ENCODE assay signal across 29 cellular contexts in the genomic region with DNA sequence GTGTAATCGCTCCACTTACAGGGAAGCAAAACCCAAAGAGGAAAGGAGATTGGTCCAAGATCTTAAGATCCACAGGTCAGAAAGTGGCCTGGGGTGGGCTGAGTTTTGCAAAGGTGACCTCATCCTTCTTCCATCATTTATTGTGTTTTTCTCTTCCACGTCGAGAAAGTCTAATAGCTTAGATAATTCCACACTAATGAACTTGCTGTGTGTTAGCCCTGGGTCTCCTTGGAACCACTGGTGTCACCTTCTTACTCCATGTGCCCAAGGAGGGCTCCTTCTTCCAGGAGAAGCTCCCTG. TPM values are rescaled to one million over a fixed set of nuclear protein-coding genes. Genes with fewer than 3 reads are reported as not detected.
"Had no signal": no experiment of that assay in that cellular context is flagged by ENCODE, and none has a peak within 500 bp of the region (broad histone marks: within the 10 kb centered on the region; RNA-seq: fewer than 3 reads in every experiment).

No MANE protein-coding gene starts in this region.

- H3K27ac ChIP-seq: adrenal gland, brain microvascular endothelial cell, SJCRH30, SK-N-MC had no signal

- ATAC-seq: activated CD4-positive, alpha-beta T cell treated with anti-CD3 and anti-CD28 coated beads for 36 hours; activated CD8-positive, alpha-beta T cell treated with anti-CD3 and anti-CD28 coated beads, Interleukin-2, amount 10 ng/mL, durations not matched to agents 7 days and 5 days; activated naive CD4-positive, alpha-beta T cell treated with anti-CD3 and anti-CD28 coated beads, Interleukin-2, amount 50 U/mL, for 72 hours had no signal

- H3K36me3 ChIP-seq: adrenal gland, brain microvascular endothelial cell, MG63, SJCRH30 had no signal

- H3K4me3 ChIP-seq: adrenal gland, MG63, SJCRH30, SK-N-MC had no signal

- H3K27me3 ChIP-seq: SJCRH30 had no signal

- DNase-seq: activated CD4-positive, alpha-beta T cell treated with anti-CD3 and anti-CD28 coated beads for 36 hours; activated CD4-positive, alpha-beta T cell treated with anti-CD3 and anti-CD28 coated beads, Interleukin-2, amount 50 U/mL, for 48 hours; activated CD8-positive, alpha-beta T cell treated with anti-CD3 and anti-CD28 coated beads, Interleukin-2, amount 10 ng/mL, durations not matched to agents 7 days and 5 days; activated gamma-delta T cell; activated naive CD4-positive, alpha-beta T cell treated with anti-CD3 and anti-CD28 coated beads for 36 hours; activated T-cell treated with anti-CD3 and anti-CD28 coated beads, Interleukin-2, amount 50 U/mL, for 24 hours; adrenal gland; anterior cingulate cortex; brain microvascular endothelial cell; Kasumi-1; KG1; MG63; NCI-H1048; NCI-H1105 treated with DMSO at 0.1 percent for 48 hours; NCI-H1436; NCI-H1694; NCI-H1930; NCI-H2081 treated with DMSO at 0.1 percent for 48 hours; NCI-H226; NCI-H446 treated with DMSO at 0.1 percent for 48 hours; T1000 had no signal

- H3K4me1 ChIP-seq: adrenal gland, SJCRH30 had no signal

- H3K9me3 ChIP-seq: adrenal gland, MG63, SJCRH30 had no signal

RNA-seq across cellular contexts. Expression of gene SLC13A3, which starts 1.7 kb away (rescaled TPM):
- total RNA-seq: activated CD8-positive, alpha-beta T cell treated with anti-CD3 and anti-CD28 coated beads, Interleukin-2, amount 10 ng/mL, durations not matched to agents 7 days and 5 days; activated naive CD4-positive, alpha-beta T cell treated with anti-CD3 and anti-CD28 coated beads for 36 hours; activated naive CD4-positive, alpha-beta T cell treated with anti-CD3 and anti-CD28 coated beads, Interleukin-2, amount 50 U/mL, for 72 hours; activated T-helper 2 cell treated with anti-CD3 and anti-CD28 coated beads, Interferon-gamma antibody, Interleukin-2, Interleukin-4, amounts not matched to agents 10 μg/mL and 5 μg/mL and 100 μg/mL, durations not matched to agents 14 hours and 24 hours and 36 hours; SJCRH30; T-helper 2 cell treated with Interferon-gamma antibody and Interleukin-4, amounts not matched to agents 100 ng/mL and 5 ng/mL, for 36 hours had no signal
- polyA plus RNA-seq: IgD-negative memory B cell had no signal

RNA-seq across cellular contexts. Expression of gene SLC2A10, which starts 59.8 kb away (rescaled TPM):
- total RNA-seq: activated CD4-positive, alpha-beta T cell treated with anti-CD3 and anti-CD28 coated beads for 36 hours; activated CD4-positive, alpha-beta T cell treated with anti-CD3 and anti-CD28 coated beads, Interleukin-2, amount 10 ng/mL, durations not matched to agents 7 days and 5 days; activated CD8-positive, alpha-beta T cell treated with anti-CD3 and anti-CD28 coated beads, Interleukin-2, amount 10 ng/mL, durations not matched to agents 7 days and 5 days; activated naive CD4-positive, alpha-beta T cell treated with anti-CD3 and anti-CD28 coated beads for 36 hours; activated T-helper 2 cell treated with anti-CD3 and anti-CD28 coated beads, Interferon-gamma antibody, Interleukin-2, Interleukin-4, amounts not matched to agents 10 μg/mL and 5 μg/mL and 100 μg/mL, durations not matched to agents 14 hours and 24 hours and 36 hours; T-helper 1 cell treated with Interleukin-12 subunit alpha and Interleukin-12 subunit beta and Interleukin-4 antibody, amounts not matched to agents 30 ng/mL and 1 ng/mL, for 36 hours; T-helper 2 cell treated with Interferon-gamma antibody and Interleukin-4, amounts not matched to agents 100 ng/mL and 5 ng/mL, for 36 hours had no signal
- polyA plus RNA-seq: IgD-negative memory B cell had no signal
